Comparison of ENCODE assay signal across 8 cellular contexts in genomic region chr16:85010446-85010930, GRCh38. TPM values are rescaled to one million over a fixed set of nuclear protein-coding genes. Genes with fewer than 3 reads are reported as not detected.
DNase-seq lines count a peak whose midpoint lies in the region; ATAC-seq and TF ChIP-seq lines count a peak whose summit lies in the region.

No MANE protein-coding gene starts in this region.

- ATAC-seq in heart left ventricle: no peak
- no peak for ATAC-seq in Right ventricle myocardium inferior
- no peak for ATAC-seq in activated naive CD8-positive, alpha-beta T cell treated with anti-CD3 and anti-CD28 coated beads, Interleukin-2, amount 10 ng/mL, durations not matched to agents 7 days and 5 days (ENCODE audit: low read depth)
- no peak for ATAC-seq in GM19463 (IDR thresholded peaks at IDR 0.05; ENCODE audit: unreplicated experiment)

- H3K9me3 ChIP-seq in heart left ventricle: no peaks in the 10 kb centered on the region
- H3K9me3 ChIP-seq in uterus: no peaks in the 10 kb centered on the region

- TF ChIP-seq CTCF in heart left ventricle (IDR thresholded peaks at IDR 0.05) (no peak), lower leg skin (IDR thresholded peaks at IDR 0.05) (no peak), uterus (IDR thresholded peaks at IDR 0.05) (no peak)

- no peaks in the 10 kb centered on the region for H3K27me3 Mint-ChIP-seq in activated naive CD8-positive, alpha-beta T cell treated with anti-CD3 and anti-CD28 coated beads, Interleukin-2, amount 10 ng/mL, durations not matched to agents 7 days and 5 days

- H3K9me3 Mint-ChIP-seq in activated naive CD8-positive, alpha-beta T cell treated with anti-CD3 and anti-CD28 coated beads, Interleukin-2, amount 10 ng/mL, durations not matched to agents 7 days and 5 days: no peaks in the 10 kb centered on the region

- WGBS in heart left ventricle, 4 donors: 24 to 28% (median 27%) methylated on average over 9 of the region's 9 CpGs
- WGBS in lower leg skin, 2 donors: 20 to 22% methylated on average over 9 of the region's 9 CpGs

- POLR2A ChIA-PET in activated naive CD8-positive, alpha-beta T cell treated with anti-CD3 and anti-CD28 coated beads, Interleukin-2, amount 10 ng/mL, durations not matched to agents 7 days and 5 days (lab: Charles Lee): interaction anchor here (0.6 to 4.2 kb wide), 6 partner anchors 17 to 94 kb away, joined by 3 to 38 read pairs (median 7); partner anchors contain the start of gene KIAA0513

- peak overlapping the region; percentile 95 for H3K4me3 Mint-ChIP-seq in activated naive CD8-positive, alpha-beta T cell treated with anti-CD3 and anti-CD28 coated beads, Interleukin-2, amount 10 ng/mL, durations not matched to agents 7 days and 5 days

- DNase-seq in heart left ventricle: no peak
- DNase-seq in Right ventricle myocardium inferior (ENCODE audit: missing footprints): no peak
- no peak for DNase-seq in activated naive CD8-positive, alpha-beta T cell treated with anti-CD3 and anti-CD28 coated beads, Interleukin-2, amount 10 ng/mL, durations not matched to agents 7 days and 5 days
- DNase-seq in lower leg skin (ENCODE audit: low spot score in 2 of 2): no peak
- no peak for DNase-seq in uterus
- DNase-seq in posterior vena cava (ENCODE audit: low spot score): no peak
- no peak for DNase-seq in KBM-7

- H3K27ac Mint-ChIP-seq in activated naive CD8-positive, alpha-beta T cell treated with anti-CD3 and anti-CD28 coated beads, Interleukin-2, amount 10 ng/mL, durations not matched to agents 7 days and 5 days: peak overlapping the region; percentile 97

- peaks cover 10% of the 10 kb centered on the region for H3K36me3 Mint-ChIP-seq in activated naive CD8-positive, alpha-beta T cell treated with anti-CD3 and anti-CD28 coated beads, Interleukin-2, amount 10 ng/mL, durations not matched to agents 7 days and 5 days

- H3K27ac ChIP-seq in heart left ventricle: peak overlapping the region in 11 of 12 donors; percentile 90 to 99 (median 96)
- H3K27ac ChIP-seq in uterus: peak overlapping the region; percentile 98 to 100

- H3K4me1 ChIP-seq in heart left ventricle: peaks cover 6 to 69% (median 36%) of the 10 kb centered on the region in 12 donors
- H3K4me1 ChIP-seq in uterus: peaks cover 9 to 20% of the 10 kb centered on the region in 2 donors

- H3K4me3 ChIP-seq in heart left ventricle (peak overlapping the region; percentile 75 to 99 (median 90)), lower leg skin (ENCODE audit: low read depth, poor library complexity, severe bottlenecking) (peak overlapping the region; percentile 92), uterus (peak overlapping the region; percentile 79 to 95)

- H3K27me3 ChIP-seq in heart left ventricle (no peaks in the 10 kb centered on the region), uterus (no peaks in the 10 kb centered on the region)

- H3K4me1 Mint-ChIP-seq in activated naive CD8-positive, alpha-beta T cell treated with anti-CD3 and anti-CD28 coated beads, Interleukin-2, amount 10 ng/mL, durations not matched to agents 7 days and 5 days: peaks cover 18% of the 10 kb centered on the region

- peaks cover 0 to 6% (median 0%) of the 10 kb centered on the region in 9 donors for H3K36me3 ChIP-seq in heart left ventricle
- no peaks in the 10 kb centered on the region for H3K36me3 ChIP-seq in uterus

- no peak for TF ChIP-seq POLR2A in heart left ventricle (IDR thresholded peaks at IDR 0.05)
- no peak for TF ChIP-seq POLR2A in lower leg skin (IDR thresholded peaks at IDR 0.05)
- no peak for TF ChIP-seq POLR2A in uterus (IDR thresholded peaks at IDR 0.05)

- intact Hi-C loops in heart left ventricle (cut with DNase I): loop anchor here in 1 of 10 donors (5.0 kb wide), 1 partner anchor 77 kb away; no protein-coding TSS in a partner anchor
- intact Hi-C loops in Right ventricle myocardium inferior (cut with DNase I): loop anchor here (5.0 kb wide), 1 partner anchor 77 kb away; no protein-coding TSS in a partner anchor
- intact Hi-C loops in lower leg skin (cut with DNase I; ENCODE audit: low total_unique reads): no loop called here
- intact Hi-C loops in uterus (cut with DNase I; ENCODE audit: low total_unique reads): no loop called here
- intact Hi-C loops in posterior vena cava (cut with DNase I): no loop called here

- in situ Hi-C loops in KBM-7 (cut with MboI; ENCODE audit: low pct_unique_long_range_greater_than_20kb, low sequenced_read_pairs): no loop called here

RNA-seq across cellular contexts. Expression of gene ZDHHC7, which starts 0.8 kb away (rescaled TPM):
- total RNA-seq in heart left ventricle (10 to 100 TPM; 32.9 to 66.7 (median 44.7) TPM), Right ventricle myocardium inferior (41.4 TPM), lower leg skin (10 to 100 TPM; 39.7 to 56.5 (median 47.3) TPM), uterus (10 to 100 TPM; 16.5 to 50.2 (median 39.1) TPM), posterior vena cava (10 to 100 TPM; 34.0 to 38.5 TPM)
- 10 to 100 TPM; 12.0 to 29.7 TPM for polyA plus RNA-seq in heart left ventricle
- total RNA-seq in activated naive CD8-positive, alpha-beta T cell treated with anti-CD3 and anti-CD28 coated beads, Interleukin-2, amount 10 ng/mL, durations not matched to agents 7 days and 5 days: 10 to 100 TPM; 30.5 to 33.7 TPM

RNA-seq across cellular contexts. Expression of gene KIAA0513, which starts 17.1 kb away (rescaled TPM):
- total RNA-seq in heart left ventricle (10 to 100 TPM in 4 of 9 donors, 1 to 10 TPM in 5; 4.8 to 14.0 (median 10.0) TPM), Right ventricle myocardium inferior (7.4 TPM), lower leg skin (10 to 100 TPM; 37.5 to 48.1 (median 39.2) TPM), uterus (10 to 100 TPM in 1 of 4 donors, 1 to 10 TPM in 3; 4.7 to 17.3 (median 9.4) TPM), posterior vena cava (10 to 100 TPM; 14.7 to 15.8 TPM)
- 1 to 10 TPM; 4.5 to 6.7 TPM for polyA plus RNA-seq in heart left ventricle
- 10 to 100 TPM; 11.6 to 13.9 TPM for total RNA-seq in activated naive CD8-positive, alpha-beta T cell treated with anti-CD3 and anti-CD28 coated beads, Interleukin-2, amount 10 ng/mL, durations not matched to agents 7 days and 5 days
